Comparison of ENCODE assay signal across 17 cellular contexts in genomic region chr4:76665139-76665538, GRCh38.
DNase-seq lines count a peak whose midpoint lies in the region; ATAC-seq, FAIRE-seq and TF ChIP-seq lines count a peak whose summit lies in the region.
"Had no signal": no experiment of that assay in that cellular context is flagged by ENCODE, and none has a peak within 500 bp of the region (broad histone marks: within the 10 kb centered on the region; RNA-seq: fewer than 3 reads in every experiment).

No MANE protein-coding gene starts in this region.

- DNase-seq in right lobe of liver (peak in 1 of 3 donors; percentile 38), HepG2 (ENCODE audit: low spot score) (no peak), breast epithelium (ENCODE audit: low spot score in 2 of 2) (no peak), lower lobe of right lung (peak; percentile 64), neural progenitor cell (ENCODE audit: low spot score) (no peak)
- no peak for DNase-seq in effector CD8-positive, alpha-beta T cell (lab: John Stamatoyannopoulos, UW)
- DNase-seq in activated CD8-positive, alpha-beta memory T cell treated with anti-CD3 and anti-CD28 coated beads, Interleukin-2, amount 10 ng/mL, durations not matched to agents 7 days and 5 days, result no peak
- DNase-seq: activated CD4-positive, alpha-beta T cell treated with anti-CD3 and anti-CD28 coated beads, Interleukin-2, amount 50 U/mL, for 1 hour; activated gamma-delta T cell; KBM-7; kidney; NCI-H1930; NK-92 treated with Interleukin-12 subunit alpha and Interleukin-12 subunit beta, amount 100 ng/mL, for 24 hours; stimulated activated CD4-positive, alpha-beta T cell treated with anti-CD3 and anti-CD28 coated beads, Interleukin-12 subunit alpha, Interleukin-12 subunit beta, amount 100 ng/mL, for 4 hours had no signal

- no peak for TF ChIP-seq RAD21 in HepG2 (CRISPR knock-in tag; IDR thresholded peaks at IDR 0.05)

- POLR2A ChIA-PET in HepG2 (lab: Yijun Ruan, JAX), result no interaction called here

- TF ChIP-seq CTCF in right lobe of liver (IDR thresholded peaks at IDR 0.05) (no peak), HepG2 (CRISPR knock-in tag; IDR thresholded peaks at IDR 0.05) (no peak), breast epithelium (IDR thresholded peaks at IDR 0.05) (no peak), lower lobe of right lung (IDR thresholded peaks at IDR 0.05) (no peak), neural progenitor cell (IDR thresholded peaks at IDR 0.05) (no peak)

- in situ Hi-C loops in HepG2 (cut with HindIII; ENCODE audit: extremely low pct_ligation_motif_present, low pct_unique_long_range_greater_than_20kb), result no loop called here

- H3K4me1 Mint-ChIP-seq in neural progenitor cell, result no peaks in the 10 kb centered on the region
- H3K4me1 Mint-ChIP-seq in activated CD8-positive, alpha-beta memory T cell treated with anti-CD3 and anti-CD28 coated beads, Interleukin-2, amount 10 ng/mL, durations not matched to agents 7 days and 5 days, result peaks cover 7% of the 10 kb centered on the region

- H3K27me3 Mint-ChIP-seq in neural progenitor cell (ENCODE audit: insufficient read depth, low read depth), result peaks cover 4% of the 10 kb centered on the region
- H3K27me3 Mint-ChIP-seq in activated CD8-positive, alpha-beta memory T cell treated with anti-CD3 and anti-CD28 coated beads, Interleukin-2, amount 10 ng/mL, durations not matched to agents 7 days and 5 days, result peaks cover 12% of the 10 kb centered on the region

- H3K9ac ChIP-seq in HepG2 (ENCODE audit: insufficient read depth, low read depth, low read length), result no peak overlapping the region
- H3K9ac ChIP-seq in neural progenitor cell, result no peak overlapping the region

- H3K9me3 ChIP-seq in right lobe of liver (no peaks in the 10 kb centered on the region), HepG2 (ENCODE audit: low read length) (no peaks in the 10 kb centered on the region), breast epithelium (no peaks in the 10 kb centered on the region), lower lobe of right lung (no peaks in the 10 kb centered on the region), neural progenitor cell (ENCODE audit: low read depth) (no peaks in the 10 kb centered on the region)
- H3K9me3 ChIP-seq: neutrophil, tibial nerve had no signal

- H3K4me3 Mint-ChIP-seq in neural progenitor cell, result no peak overlapping the region
- no peak overlapping the region for H3K4me3 Mint-ChIP-seq in activated CD8-positive, alpha-beta memory T cell treated with anti-CD3 and anti-CD28 coated beads, Interleukin-2, amount 10 ng/mL, durations not matched to agents 7 days and 5 days

- no peak for TF ChIP-seq EP300 in HepG2 (IDR thresholded peaks at IDR 0.05; ENCODE audit: low read depth in 2 of 2, low read length in 2 of 2)
- TF ChIP-seq EP300 in HepG2 (CRISPR knock-in tag; IDR thresholded peaks at IDR 0.05; ENCODE audit: borderline replicate concordance), result no peak

- no peaks in the 10 kb centered on the region for H3K9me3 Mint-ChIP-seq in neural progenitor cell
- no peaks in the 10 kb centered on the region for H3K9me3 Mint-ChIP-seq in activated CD8-positive, alpha-beta memory T cell treated with anti-CD3 and anti-CD28 coated beads, Interleukin-2, amount 10 ng/mL, durations not matched to agents 7 days and 5 days (ENCODE audit: low read depth)

- H2AFZ ChIP-seq in HepG2 (ENCODE audit: low read length), result no peak overlapping the region
- no peak overlapping the region for H2AFZ ChIP-seq in neural progenitor cell (replicated peaks)

- H3K27ac ChIP-seq in right lobe of liver, result no peak overlapping the region
- H3K27ac ChIP-seq in HepG2 (ENCODE audit: extremely low read length, insufficient read depth, low read length), result no peak overlapping the region
- peak overlapping the region; percentile 16 to 69 for H3K27ac ChIP-seq in breast epithelium
- H3K27ac ChIP-seq in lower lobe of right lung, result peak overlapping the region; percentile 69
- no peak overlapping the region for H3K27ac ChIP-seq in neural progenitor cell
- H3K27ac ChIP-seq: neutrophil had no signal

- peaks cover 0 to 1% (median 0%) of the 10 kb centered on the region in 4 donors for H3K36me3 ChIP-seq in right lobe of liver
- H3K36me3 ChIP-seq in HepG2 (replicated peaks in 1 of 2; ENCODE audit: control insufficient read depth in 1 of 2, insufficient read depth in 2 of 2, low read length in 2 of 2), result no peaks in the 10 kb centered on the region
- no peaks in the 10 kb centered on the region for H3K36me3 ChIP-seq in breast epithelium
- H3K36me3 ChIP-seq in lower lobe of right lung, result no peaks in the 10 kb centered on the region
- H3K36me3 ChIP-seq in neural progenitor cell, result no peaks in the 10 kb centered on the region
- H3K36me3 ChIP-seq: neutrophil, tibial nerve had no signal

- H3K4me1 ChIP-seq in right lobe of liver (peaks cover 0 to 6% (median 0%) of the 10 kb centered on the region in 4 donors), HepG2 (ENCODE audit: insufficient read depth, low read length) (no peaks in the 10 kb centered on the region), breast epithelium (peaks cover 0 to 5% of the 10 kb centered on the region in 2 donors), lower lobe of right lung (peaks cover 4% of the 10 kb centered on the region), neural progenitor cell (no peaks in the 10 kb centered on the region)
- H3K4me1 ChIP-seq: tibial nerve had no signal

- BruUV-seq in HepG2 (replicated peaks; lab: Mats Ljungman, UMichigan), result no TSS peak

- H3K4me3 ChIP-seq in right lobe of liver (no peak overlapping the region), HepG2 (replicated peaks in 1 of 3; ENCODE audit: insufficient read depth in 1 of 3, low read depth in 2 of 3, low read length in 3 of 3) (no peak overlapping the region), breast epithelium (no peak overlapping the region), lower lobe of right lung (no peak overlapping the region), neural progenitor cell (no peak overlapping the region)
- H3K4me3 ChIP-seq: tibial nerve had no signal

- H3F3A ChIP-seq in neural progenitor cell (ENCODE audit: low read depth), result no peaks in the 10 kb centered on the region

- CTCF ChIA-PET in HepG2 (lab: Yijun Ruan, JAX; ENCODE audit: low intra/inter-chr PET ratio, low total read pairs), result no interaction called here
- CTCF ChIA-PET in activated CD8-positive, alpha-beta memory T cell treated with anti-CD3 and anti-CD28 coated beads, Interleukin-2, amount 10 ng/mL, durations not matched to agents 7 days and 5 days (lab: Charles Lee), result no interaction called here

- no peak overlapping the region for H3K27ac Mint-ChIP-seq in neural progenitor cell
- no peak overlapping the region for H3K27ac Mint-ChIP-seq in activated CD8-positive, alpha-beta memory T cell treated with anti-CD3 and anti-CD28 coated beads, Interleukin-2, amount 10 ng/mL, durations not matched to agents 7 days and 5 days

- H4K20me1 ChIP-seq in HepG2 (ENCODE audit: insufficient read depth, low read length) (no peaks in the 10 kb centered on the region), neural progenitor cell (ENCODE audit: low read depth) (peaks cover 5% of the 10 kb centered on the region)

- no peaks in the 10 kb centered on the region for H3K27me3 ChIP-seq in right lobe of liver
- H3K27me3 ChIP-seq in HepG2 (ENCODE audit: control insufficient read depth in 1 of 2, insufficient read depth in 2 of 2, low read length in 2 of 2), result no peaks in the 10 kb centered on the region
- no peaks in the 10 kb centered on the region for H3K27me3 ChIP-seq in breast epithelium
- H3K27me3 ChIP-seq in lower lobe of right lung (ENCODE audit: low read depth), result no peaks in the 10 kb centered on the region
- no peaks in the 10 kb centered on the region for H3K27me3 ChIP-seq in neural progenitor cell
- H3K27me3 ChIP-seq: neutrophil, tibial nerve had no signal

- H3K36me3 Mint-ChIP-seq in neural progenitor cell, result peaks cover 24% of the 10 kb centered on the region
- no peaks in the 10 kb centered on the region for H3K36me3 Mint-ChIP-seq in activated CD8-positive, alpha-beta memory T cell treated with anti-CD3 and anti-CD28 coated beads, Interleukin-2, amount 10 ng/mL, durations not matched to agents 7 days and 5 days

- TF ChIP-seq POLR2A in right lobe of liver (IDR thresholded peaks at IDR 0.05) (no peak), HepG2 (IDR thresholded peaks at IDR 0.05; ENCODE audit: insufficient read depth in 1 of 2, low read depth in 2 of 2, low read length in 2 of 2) (no peak), breast epithelium (IDR thresholded peaks at IDR 0.05) (no peak)

- no peak for FAIRE-seq in HepG2 (lab: Jason Lieb, UNC)
- FAIRE-seq: kidney had no signal

- intact Hi-C loops in right lobe of liver (cut with DNase I) (no loop called here), HepG2 (cut with micrococcal nuclease; ENCODE audit: unreplicated experiment) (no loop called here), breast epithelium (cut with DNase I; ENCODE audit: low total_unique reads) (no loop called here), lower lobe of right lung (cut with DNase I) (no loop called here)

- ATAC-seq in right lobe of liver (peak; percentile 50 to 89 (median 71)), HepG2 (no peak), lower lobe of right lung (peak; percentile 88 to 94), GM21576 (IDR thresholded peaks at IDR 0.05; ENCODE audit: unreplicated experiment) (no peak)
- ATAC-seq in activated CD8-positive, alpha-beta memory T cell treated with anti-CD3 and anti-CD28 coated beads, Interleukin-2, amount 10 ng/mL, durations not matched to agents 7 days and 5 days, result no peak

- H3K4me2 ChIP-seq in HepG2 (ENCODE audit: low read depth, low read length) (no peak overlapping the region), neural progenitor cell (no peak overlapping the region)

- H3K79me2 ChIP-seq in HepG2 (ENCODE audit: insufficient read depth, low read length), result no peaks in the 10 kb centered on the region
- no peaks in the 10 kb centered on the region for H3K79me2 ChIP-seq in neural progenitor cell (ENCODE audit: low read depth)

TF ChIP-seq in HepG2, 621 proteins besides CTCF, POLR2A, EP300 and RAD21 (continues in another document):
- TF ChIP-seq ZNF652 (CRISPR knock-in tag; IDR thresholded peaks at IDR 0.05; ENCODE audit: borderline replicate concordance, low read depth) (no peak), ZNF333 (CRISPR knock-in tag; IDR thresholded peaks at IDR 0.05; ENCODE audit: borderline replicate concordance) (no peak), CENPX (CRISPR knock-in tag; IDR thresholded peaks at IDR 0.05) (no peak), ZNF547 (CRISPR knock-in tag; IDR thresholded peaks at IDR 0.05) (no peak), ZNF484 (CRISPR knock-in tag; IDR thresholded peaks at IDR 0.05; ENCODE audit: borderline replicate concordance, low read depth) (no peak), MXI1 (IDR thresholded peaks at IDR 0.05; ENCODE audit: borderline replicate concordance, low read depth, low read length) (no peak), ATF1 (CRISPR knock-in tag; IDR thresholded peaks at IDR 0.05) (no peak)

Comparison
In these comparisons a context has a peak if more than half of its experiments do, and no peak if none do; other contexts are left out.
1. ATAC-seq: peak in right lobe of liver (4 of 4) and lower lobe of right lung (2 of 2); none in HepG2 (single experiment), activated CD8-positive, alpha-beta memory T cell treated with anti-CD3 and anti-CD28 coated beads, Interleukin-2, amount 10 ng/mL, durations not matched to agents 7 days and 5 days (single experiment) and GM21576 (single experiment).
2. H3K27ac ChIP-seq: peak in breast epithelium (2 of 2) and lower lobe of right lung (single experiment); none in right lobe of liver (0 of 3), HepG2 (single experiment) and neural progenitor cell (single experiment).